8 cellular contexts compared by ENCODE assay signal in genomic region chr9:33167084-33167948, GRCh38. TPM values are rescaled to one million over a fixed set of nuclear protein-coding genes. Genes with fewer than 3 reads are reported as not detected.
DNase-seq lines count a peak whose midpoint lies in the region; ATAC-seq and TF ChIP-seq lines count a peak whose summit lies in the region.

TSS of gene B4GALT1 (minus strand) at chr9:33167336. CDS start at chr9:33167169, 167 bp downstream.

- peak within 1 kb of the TSS; percentile 91 for H3K4me3 Mint-ChIP-seq in activated T-cell treated with anti-CD3 and anti-CD28 coated beads, Interleukin-2, amount 50 U/mL, for 24 hours

- CTCF ChIA-PET in Panc1 (lab: Charles Lee), result no interaction called here

- intact Hi-C loops in Panc1 (cut with micrococcal nuclease; ENCODE audit: unreplicated experiment), result no loop called here

- H3K4me3 ChIP-seq in Panc1 (ENCODE audit: low read depth in 2 of 2, low read length in 2 of 2), result peak within 1 kb of the TSS; percentile 81 to 93
- peak within 1 kb of the TSS; percentile 64 for H3K4me3 ChIP-seq in mucosa of stomach (ENCODE audit: low read length)

- in situ Hi-C loops in Panc1 (cut with HindIII; ENCODE audit: low pct_unique_long_range_greater_than_20kb, low sequenced_read_pairs), result no loop called here

- TF ChIP-seq POLR2A in erythroblast (IDR thresholded peaks at IDR 0.05; ENCODE audit: low read length), result peak; percentile 86

- POLR2A ChIA-PET in Panc1 (lab: Charles Lee), result no interaction called here

- no peak; the same call in 1 of the 2 replicates for TF ChIP-seq CTCF in Panc1 (IDR thresholded peaks at IDR 0.05)

- DNase-seq in DMS153 treated with DMSO at 0.1 percent for 48 hours (lab: John Stamatoyannopoulos, UW; ENCODE audit: unreplicated experiment) (peak; percentile 74), Panc1 (ENCODE audit: low read depth, low spot score) (no peak), erythroblast (lab: John Stamatoyannopoulos, UW) (peak; percentile 92 to 96)
- peak; percentile 98 for DNase-seq in activated T-cell treated with anti-CD3 and anti-CD28 coated beads, Interleukin-2, amount 50 U/mL, for 24 hours
- DNase-seq in stimulated activated CD8-positive, alpha-beta memory T cell treated with anti-CD3 and anti-CD28 coated beads, Interleukin-4, amount 100 ng/mL, for 48 hours, result peak; percentile 98

- no peaks in the 10 kb centered on the region for H3K9me3 Mint-ChIP-seq in activated T-cell treated with anti-CD3 and anti-CD28 coated beads, Interleukin-2, amount 50 U/mL, for 24 hours

- peak within 1 kb of the TSS; percentile 97 for H3K27ac Mint-ChIP-seq in activated T-cell treated with anti-CD3 and anti-CD28 coated beads, Interleukin-2, amount 50 U/mL, for 24 hours

- H3K9me3 ChIP-seq in Panc1 (ENCODE audit: control insufficient read depth, insufficient read depth, low read depth, low read length) (no peaks in the 10 kb centered on the region), mucosa of stomach (ENCODE audit: control insufficient read depth, low read length) (no peaks in the 10 kb centered on the region)

- H3K4me1 Mint-ChIP-seq in activated T-cell treated with anti-CD3 and anti-CD28 coated beads, Interleukin-2, amount 50 U/mL, for 24 hours (ENCODE audit: low read depth), result peaks cover 57% of the 10 kb centered on the region

- peaks cover 24% of the 10 kb centered on the region for H3K36me3 Mint-ChIP-seq in activated T-cell treated with anti-CD3 and anti-CD28 coated beads, Interleukin-2, amount 50 U/mL, for 24 hours (ENCODE audit: low read depth)

- no peaks in the 10 kb centered on the region for H3K27me3 ChIP-seq in Panc1 (ENCODE audit: control insufficient read depth, insufficient read depth, low read length)
- no peaks in the 10 kb centered on the region for H3K27me3 ChIP-seq in mucosa of stomach (ENCODE audit: control insufficient read depth, insufficient read depth, low read length)

- no TSS peak for BruUV-seq in Panc1 (replicated peaks; lab: Mats Ljungman, UMichigan)

- TF ChIP-seq EP300 in Ishikawa (IDR thresholded peaks at IDR 0.05; ENCODE audit: borderline replicate concordance), result no peak

- H3K36me3 ChIP-seq in Panc1 (ENCODE audit: control insufficient read depth, insufficient read depth, low read length), result no peaks in the 10 kb centered on the region
- no peaks in the 10 kb centered on the region for H3K36me3 ChIP-seq in mucosa of stomach (ENCODE audit: control insufficient read depth, insufficient read depth, low read length)

- ATAC-seq in GM21576 (IDR thresholded peaks at IDR 0.05; ENCODE audit: unreplicated experiment) (peak; percentile 54), Panc1 (peak; percentile 88)

- peak within 1 kb of the TSS; percentile 98 for H3K9ac ChIP-seq in mucosa of stomach (ENCODE audit: low read length)

- H3K4me1 ChIP-seq in Panc1 (ENCODE audit: control insufficient read depth, insufficient read depth, low read length), result peaks cover 33% of the 10 kb centered on the region
- H3K4me1 ChIP-seq in mucosa of stomach (ENCODE audit: control insufficient read depth, insufficient read depth, low read length), result peaks cover 48% of the 10 kb centered on the region

- no peaks in the 10 kb centered on the region for H3K27me3 Mint-ChIP-seq in activated T-cell treated with anti-CD3 and anti-CD28 coated beads, Interleukin-2, amount 50 U/mL, for 24 hours

- H3K27ac ChIP-seq in Panc1 (ENCODE audit: low read length), result peak within 1 kb of the TSS; percentile 94

- no peak; the same call in 1 of the 2 replicates for TF ChIP-seq RAD21 in Ishikawa (IDR thresholded peaks at IDR 0.05; ENCODE audit: low read depth)

TF ChIP-seq in Ishikawa, 13 proteins besides CTCF, POLR2A, EP300 and RAD21:
- TF ChIP-seq CREB1 (IDR thresholded peaks at IDR 0.05; ENCODE audit: low read depth) (no peak), CEBPB (IDR thresholded peaks at IDR 0.05) (no peak), REST (IDR thresholded peaks at IDR 0.05; ENCODE audit: low read depth) (no peak), TEAD4 (IDR thresholded peaks at IDR 0.05) (no peak), EGR1 (IDR thresholded peaks at IDR 0.05) (peak; percentile 82), FOXM1 (IDR thresholded peaks at IDR 0.05; ENCODE audit: borderline replicate concordance, low read depth) (no peak), USF1 (IDR thresholded peaks at IDR 0.05) (0 out of 2 replicates have a peak, but pooled peaks have one; percentile 2), YY1 (IDR thresholded peaks at IDR 0.05; ENCODE audit: low read depth) (peak; percentile 50; the same call in 1 of the 2 replicates), TCF12 (IDR thresholded peaks at IDR 0.05; ENCODE audit: low read depth) (0 out of 2 replicates have a peak, but pooled peaks have one; percentile 16), ZBTB7A (IDR thresholded peaks at IDR 0.05; ENCODE audit: low read depth) (no peak; the same call in 1 of the 2 replicates), MAX (IDR thresholded peaks at IDR 0.05) (peak; percentile 98), TAF1 (IDR thresholded peaks at IDR 0.05; ENCODE audit: low read depth) (peak; percentile 52; the same call in 1 of the 2 replicates), NFIC (IDR thresholded peaks at IDR 0.05) (peak; percentile 35; the same call in 1 of the 2 replicates)

RNA-seq across cellular contexts. Expression of gene B4GALT1, which starts in this region (rescaled TPM):
- 57.4 TPM for total RNA-seq in Panc1 (2021; ENCODE audit: unreplicated experiment)
- 34.5 TPM for polyA plus RNA-seq in Panc1 (2012; ENCODE audit: insufficient read length)
